Comparison of ENCODE assay signal across 1 cellular context in the genomic region with DNA sequence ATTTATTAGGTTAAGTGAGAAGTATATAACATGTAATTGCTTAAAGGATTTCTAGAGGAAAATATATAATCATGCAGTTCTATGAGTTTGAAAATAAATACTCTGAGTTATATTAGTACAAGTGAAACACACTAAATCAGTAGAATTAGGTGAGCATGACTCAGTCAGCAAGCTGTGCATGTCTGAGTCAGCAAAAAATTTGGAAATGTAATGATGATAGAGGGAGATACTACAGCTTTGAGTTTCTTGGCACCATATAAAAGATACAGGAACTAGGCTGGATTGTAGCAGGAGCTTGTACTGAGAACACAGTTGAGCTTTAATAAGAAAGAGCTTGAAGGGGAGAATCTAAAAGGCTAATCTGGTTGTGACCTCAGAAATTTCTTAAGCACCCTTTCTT.
TF ChIP-seq lines count a peak whose summit lies in the region.

No MANE protein-coding gene starts in this region.

TF ChIP-seq in HepG2, 621 proteins besides CTCF, POLR2A, EP300 and RAD21 (continued from another document):
- TF ChIP-seq KIAA2018 (CRISPR knock-in tag; IDR thresholded peaks at IDR 0.05; ENCODE audit: borderline replicate concordance) (no peak), MAFK (conservative IDR thresholded peaks at IDR 0.05 in 1 of 2, IDR thresholded peaks at IDR 0.05 in 1 of 2; ENCODE audit: low read length in 2 of 2) (peak; percentile 95 to 98), RORA (CRISPR knock-in tag; IDR thresholded peaks at IDR 0.05) (no peak), ZNF256 (CRISPR knock-in tag; conservative IDR thresholded peaks at IDR 0.05) (no peak), TEAD2 (CRISPR knock-in tag; IDR thresholded peaks at IDR 0.05) (no peak), SOX13 (IDR thresholded peaks at IDR 0.05) (no peak), SOX13 (CRISPR knock-in tag; conservative IDR thresholded peaks at IDR 0.05 in 1 of 2, IDR thresholded peaks at IDR 0.05 in 1 of 2) (no peak), MAFF (IDR thresholded peaks at IDR 0.05; ENCODE audit: low read depth, low read length) (peak; percentile 96), HNRNPH1 (optimal IDR thresholded peaks at IDR 0.05; ENCODE audit: low read depth, low read length) (no peak), THAP11 (CRISPR knock-in tag; IDR thresholded peaks at IDR 0.05) (no peak), PITX1 (CRISPR knock-in tag; IDR thresholded peaks at IDR 0.05) (no peak), ZNF441 (CRISPR knock-in tag; IDR thresholded peaks at IDR 0.05; ENCODE audit: borderline replicate concordance) (no peak), ZZZ3 (CRISPR knock-in tag; IDR thresholded peaks at IDR 0.05; ENCODE audit: borderline replicate concordance) (no peak)
